26 cellular contexts compared by ENCODE assay signal in genomic region chr3:79516795-79517194, GRCh38.
"Had no signal": no experiment of that assay in that cellular context is flagged by ENCODE, and none has a peak within 500 bp of the region (broad histone marks: within the 10 kb centered on the region; RNA-seq: fewer than 3 reads in every experiment).

No MANE protein-coding gene starts in this region.

- DNase-seq: activated CD4-positive, alpha-beta T cell treated with anti-CD3 and anti-CD28 coated beads, Interleukin-2, amount 50 U/mL, for 1 hour; activated CD8-positive, alpha-beta T cell treated with anti-CD3 and anti-CD28 coated beads for 36 hours; activated naive CD8-positive, alpha-beta T cell treated with anti-CD3 and anti-CD28 coated beads, Interleukin-2, amount 50 U/mL, for 24 hours; activated T-cell treated with anti-CD3 and anti-CD28 coated beads, Interleukin-2, amount 50 U/mL, for 48 hours; amygdala; cerebellar nuclear complex; dorsolateral prefrontal cortex; effector memory CD4-positive, alpha-beta T cell; foreskin fibroblast; heart right ventricle; left lung; lower lobe of right lung; mesendoderm; posterior cingulate gyrus; right cardiac atrium; stimulated activated CD4-positive, alpha-beta T cell treated with anti-CD3 and anti-CD28 coated beads, Interleukin-15, amount 100 ng/mL, for 24 hours; stimulated activated naive CD4-positive, alpha-beta T cell; T-helper 2 cell had no signal

- H3K4me3 Mint-ChIP-seq: activated CD8-positive, alpha-beta T cell treated with anti-CD3 and anti-CD28 coated beads for 36 hours; activated naive CD4-positive, alpha-beta T cell treated with anti-CD3 and anti-CD28 coated beads, Interleukin-2, amount 50 U/mL, for 24 hours; activated naive CD8-positive, alpha-beta T cell treated with anti-CD3 and anti-CD28 coated beads, Interleukin-2, amount 50 U/mL, for 24 hours; natural killer cell treated with Interleukin-12 subunit alpha and Interleukin-12 subunit beta and Interleukin-15 and Interleukin-18, amount 100 ng/mL, for 72 hours; WTC11 had no signal

- H3K36me3 ChIP-seq: cardiac muscle cell, heart right ventricle, left lung, lower lobe of right lung, tibial nerve had no signal

- H3K27ac Mint-ChIP-seq: activated CD8-positive, alpha-beta T cell treated with anti-CD3 and anti-CD28 coated beads for 36 hours; activated naive CD4-positive, alpha-beta T cell treated with anti-CD3 and anti-CD28 coated beads, Interleukin-2, amount 50 U/mL, for 24 hours; activated naive CD8-positive, alpha-beta T cell treated with anti-CD3 and anti-CD28 coated beads, Interleukin-2, amount 50 U/mL, for 24 hours; activated T-helper 2 cell treated with anti-CD3 and anti-CD28 coated beads, Interferon-gamma antibody, Interleukin-2, Interleukin-4, amounts not matched to agents 10 μg/mL and 5 μg/mL and 100 μg/mL, durations not matched to agents 14 hours and 24 hours and 36 hours; natural killer cell treated with Interleukin-12 subunit alpha and Interleukin-12 subunit beta and Interleukin-15 and Interleukin-18, amount 100 ng/mL, for 72 hours; WTC11 had no signal

- H3K4me1 ChIP-seq: left lung, lower lobe of right lung had no signal

- H3K4me1 Mint-ChIP-seq: activated naive CD4-positive, alpha-beta T cell treated with anti-CD3 and anti-CD28 coated beads, Interleukin-2, amount 50 U/mL, for 24 hours; activated naive CD8-positive, alpha-beta T cell treated with anti-CD3 and anti-CD28 coated beads, Interleukin-2, amount 50 U/mL, for 24 hours had no signal

- H3K9me3 Mint-ChIP-seq: activated naive CD4-positive, alpha-beta T cell treated with anti-CD3 and anti-CD28 coated beads, Interleukin-2, amount 50 U/mL, for 24 hours; activated naive CD8-positive, alpha-beta T cell treated with anti-CD3 and anti-CD28 coated beads, Interleukin-2, amount 50 U/mL, for 24 hours; activated T-helper 2 cell treated with anti-CD3 and anti-CD28 coated beads, Interferon-gamma antibody, Interleukin-2, Interleukin-4, amounts not matched to agents 10 μg/mL and 5 μg/mL and 100 μg/mL, durations not matched to agents 14 hours and 24 hours and 36 hours; natural killer cell treated with Interleukin-12 subunit alpha and Interleukin-12 subunit beta and Interleukin-15 and Interleukin-18, amount 100 ng/mL, for 72 hours had no signal

- H3K27me3 ChIP-seq: left lung, tibial nerve had no signal

- H3K27me3 Mint-ChIP-seq: activated CD8-positive, alpha-beta T cell treated with anti-CD3 and anti-CD28 coated beads for 36 hours; activated naive CD4-positive, alpha-beta T cell treated with anti-CD3 and anti-CD28 coated beads, Interleukin-2, amount 50 U/mL, for 24 hours; activated naive CD8-positive, alpha-beta T cell treated with anti-CD3 and anti-CD28 coated beads, Interleukin-2, amount 50 U/mL, for 24 hours; natural killer cell treated with Interleukin-12 subunit alpha and Interleukin-12 subunit beta and Interleukin-15 and Interleukin-18, amount 100 ng/mL, for 72 hours had no signal

- H3K4me3 ChIP-seq: cardiac muscle cell, coronary artery, dorsolateral prefrontal cortex, heart right ventricle, left lung, lower lobe of right lung, tibial nerve had no signal

- H3K9me3 ChIP-seq: left lung, lower lobe of right lung, tibial nerve had no signal

- H3K27ac ChIP-seq: cardiac muscle cell, coronary artery, dorsolateral prefrontal cortex, heart right ventricle, left lung, lower lobe of right lung, tibial nerve had no signal

- ATAC-seq: activated CD8-positive, alpha-beta T cell treated with anti-CD3 and anti-CD28 coated beads for 36 hours; activated naive CD8-positive, alpha-beta T cell treated with anti-CD3 and anti-CD28 coated beads, Interleukin-2, amount 50 U/mL, for 24 hours; esophagus mucosa; heart right ventricle; left lung; lower lobe of right lung; natural killer cell treated with Interleukin-12 subunit alpha and Interleukin-12 subunit beta and Interleukin-15 and Interleukin-18, amount 100 ng/mL, for 72 hours; right cardiac atrium had no signal

- H3K36me3 Mint-ChIP-seq: activated naive CD4-positive, alpha-beta T cell treated with anti-CD3 and anti-CD28 coated beads, Interleukin-2, amount 50 U/mL, for 24 hours; natural killer cell treated with Interleukin-12 subunit alpha and Interleukin-12 subunit beta and Interleukin-15 and Interleukin-18, amount 100 ng/mL, for 72 hours; WTC11 had no signal
